ENCODE assay signal across 29 cellular contexts in genomic region chr2:235737840-235738239, GRCh38.
"Had no signal": no experiment of that assay in that cellular context is flagged by ENCODE, and none has a peak within 500 bp of the region (broad histone marks: within the 10 kb centered on the region; RNA-seq: fewer than 3 reads in every experiment).

No MANE protein-coding gene starts in this region.

- H3K27ac ChIP-seq: ascending aorta, cardiac muscle cell, SJCRH30, SK-N-MC had no signal

- H3K27me3 Mint-ChIP-seq: activated CD4-positive, alpha-beta T cell treated with anti-CD3 and anti-CD28 coated beads, Interleukin-2, amount 10 ng/mL, durations not matched to agents 24 days and 14 days; activated CD8-positive, alpha-beta T cell treated with anti-CD3 and anti-CD28 coated beads for 36 hours; activated naive CD8-positive, alpha-beta T cell treated with anti-CD3 and anti-CD28 coated beads, Interleukin-2, amount 10 ng/mL, durations not matched to agents 7 days and 5 days; activated T-helper 17 cell treated with anti-CD3 and anti-CD28 coated beads, Interleukin-2, amount 50 U/mL, for 72 hours had no signal

- H3K27me3 ChIP-seq: ascending aorta, cardiac muscle cell, SJCRH30 had no signal

- H3K4me3 ChIP-seq: ascending aorta, cardiac muscle cell, K562, SJCRH30, SK-N-MC had no signal

- H3K36me3 ChIP-seq: ascending aorta, cardiac muscle cell had no signal

- H3K4me1 Mint-ChIP-seq: activated CD4-positive, alpha-beta T cell treated with anti-CD3 and anti-CD28 coated beads, Interleukin-2, amount 10 ng/mL, durations not matched to agents 24 days and 14 days; activated naive CD4-positive, alpha-beta T cell treated with anti-CD3 and anti-CD28 coated beads, Interleukin-2, amount 50 U/mL, for 24 hours; activated naive CD8-positive, alpha-beta T cell treated with anti-CD3 and anti-CD28 coated beads, Interleukin-2, amount 10 ng/mL, durations not matched to agents 7 days and 5 days; activated T-helper 17 cell treated with anti-CD3 and anti-CD28 coated beads, Interleukin-2, amount 50 U/mL, for 72 hours had no signal

- DNase-seq: activated CD4-positive, alpha-beta T cell treated with anti-CD3 and anti-CD28 coated beads, Interleukin-2, amount 10 ng/mL, durations not matched to agents 24 days and 14 days; activated CD4-positive, alpha-beta T cell treated with anti-CD3 and anti-CD28 coated beads, Interleukin-2, amount 50 U/mL, for 4 hours; activated CD8-positive, alpha-beta T cell treated with anti-CD3 and anti-CD28 coated beads for 36 hours; activated effector memory CD4-positive, alpha-beta T cell treated with anti-CD3 and anti-CD28 coated beads, Interleukin-2, amount 50 U/mL, for 16 hours; activated naive CD4-positive, alpha-beta T cell; activated naive CD8-positive, alpha-beta T cell treated with anti-CD3 and anti-CD28 coated beads, Interleukin-2, amount 10 ng/mL, durations not matched to agents 7 days and 5 days; activated T-cell treated with anti-CD3 and anti-CD28 coated beads, Interleukin-2, amount 50 U/mL, for 1 hour; activated T-cell treated with anti-CD3 and anti-CD28 coated beads, Interleukin-2, amount 50 U/mL, for 72 hours; amygdala; NCI-H1105 treated with DMSO at 0.1 percent for 48 hours; NCI-H1436; NCI-H187; NCI-H2029 treated with DMSO at 0.1 percent for 48 hours; NCI-H2107; NCI-H2171; NCI-H510A; NCI-H526; NCI-H748 treated with DMSO at 0.1 percent for 48 hours; NK-92 treated with Interleukin-12 subunit alpha and Interleukin-12 subunit beta, amount 100 ng/mL, for 24 hours; PC-3; Right ventricle myocardium superior; SJCRH30; T1000 had no signal

- ATAC-seq: activated CD8-positive, alpha-beta T cell treated with anti-CD3 and anti-CD28 coated beads for 36 hours; activated T-cell treated with anti-CD3 and anti-CD28 coated beads, Interleukin-2, amount 50 U/mL, for 72 hours; activated T-helper 17 cell treated with anti-CD3 and anti-CD28 coated beads, Interleukin-2, amount 50 U/mL, for 72 hours; K562; PC-3 had no signal

- H3K4me3 Mint-ChIP-seq: activated CD4-positive, alpha-beta T cell treated with anti-CD3 and anti-CD28 coated beads, Interleukin-2, amount 10 ng/mL, durations not matched to agents 24 days and 14 days; activated CD8-positive, alpha-beta T cell treated with anti-CD3 and anti-CD28 coated beads for 36 hours; activated naive CD4-positive, alpha-beta T cell treated with anti-CD3 and anti-CD28 coated beads, Interleukin-2, amount 50 U/mL, for 24 hours; activated naive CD8-positive, alpha-beta T cell treated with anti-CD3 and anti-CD28 coated beads, Interleukin-2, amount 10 ng/mL, durations not matched to agents 7 days and 5 days; activated T-cell treated with anti-CD3 and anti-CD28 coated beads, Interleukin-2, amount 50 U/mL, for 72 hours; activated T-helper 17 cell treated with anti-CD3 and anti-CD28 coated beads, Interleukin-2, amount 50 U/mL, for 72 hours had no signal

- H3K36me3 Mint-ChIP-seq: activated naive CD4-positive, alpha-beta T cell treated with anti-CD3 and anti-CD28 coated beads, Interleukin-2, amount 50 U/mL, for 24 hours; activated naive CD8-positive, alpha-beta T cell treated with anti-CD3 and anti-CD28 coated beads, Interleukin-2, amount 10 ng/mL, durations not matched to agents 7 days and 5 days had no signal

- H3K9me3 Mint-ChIP-seq: activated CD4-positive, alpha-beta T cell treated with anti-CD3 and anti-CD28 coated beads, Interleukin-2, amount 10 ng/mL, durations not matched to agents 24 days and 14 days; activated CD8-positive, alpha-beta T cell treated with anti-CD3 and anti-CD28 coated beads for 36 hours; activated naive CD4-positive, alpha-beta T cell treated with anti-CD3 and anti-CD28 coated beads, Interleukin-2, amount 50 U/mL, for 24 hours; activated naive CD8-positive, alpha-beta T cell treated with anti-CD3 and anti-CD28 coated beads, Interleukin-2, amount 10 ng/mL, durations not matched to agents 7 days and 5 days; activated T-cell treated with anti-CD3 and anti-CD28 coated beads, Interleukin-2, amount 50 U/mL, for 72 hours; activated T-helper 17 cell treated with anti-CD3 and anti-CD28 coated beads, Interleukin-2, amount 50 U/mL, for 72 hours had no signal

- H3K4me1 ChIP-seq: ascending aorta, SJCRH30 had no signal

- H3K27ac Mint-ChIP-seq: activated CD4-positive, alpha-beta T cell treated with anti-CD3 and anti-CD28 coated beads, Interleukin-2, amount 10 ng/mL, durations not matched to agents 24 days and 14 days; activated CD8-positive, alpha-beta T cell treated with anti-CD3 and anti-CD28 coated beads for 36 hours; activated naive CD4-positive, alpha-beta T cell treated with anti-CD3 and anti-CD28 coated beads, Interleukin-2, amount 50 U/mL, for 24 hours; activated naive CD8-positive, alpha-beta T cell treated with anti-CD3 and anti-CD28 coated beads, Interleukin-2, amount 10 ng/mL, durations not matched to agents 7 days and 5 days; activated T-cell treated with anti-CD3 and anti-CD28 coated beads, Interleukin-2, amount 50 U/mL, for 72 hours; activated T-helper 17 cell treated with anti-CD3 and anti-CD28 coated beads, Interleukin-2, amount 50 U/mL, for 72 hours had no signal

- H3K9me3 ChIP-seq: ascending aorta, SJCRH30 had no signal
